Comparison of ENCODE assay signal across 8 cellular contexts in the genomic region with DNA sequence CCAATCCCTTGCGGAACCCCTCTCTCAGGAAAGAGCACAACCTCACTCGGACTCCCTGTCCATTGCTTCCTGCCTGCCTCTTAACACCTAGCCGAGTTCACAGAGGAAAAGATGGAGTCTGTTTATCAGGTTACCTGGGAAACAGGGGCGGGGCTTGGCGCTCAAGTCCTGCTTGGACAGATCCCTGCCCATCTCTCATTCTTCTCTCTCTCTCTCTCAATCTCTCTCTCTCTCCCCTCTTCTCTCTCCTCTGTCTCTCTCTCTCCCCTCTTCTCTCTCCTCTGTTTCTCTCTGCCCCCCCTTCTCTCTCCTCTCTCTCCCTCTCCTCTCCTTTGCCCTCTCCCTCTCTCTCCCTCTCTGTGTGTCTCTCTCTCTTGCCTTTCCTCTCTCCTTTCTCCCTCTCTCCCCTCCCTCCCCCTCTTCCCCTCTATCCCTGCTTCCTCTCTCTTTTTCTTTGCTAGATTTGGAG. TPM values are rescaled to one million over a fixed set of nuclear protein-coding genes. Genes with fewer than 3 reads are reported as not detected.
DNase-seq lines count a peak whose midpoint lies in the region; ATAC-seq, FAIRE-seq and TF ChIP-seq lines count a peak whose summit lies in the region.
"Had no signal": no experiment of that assay in that cellular context is flagged by ENCODE, and none has a peak within 500 bp of the region (broad histone marks: within the 10 kb centered on the region; RNA-seq: fewer than 3 reads in every experiment).

A gene with protein sequence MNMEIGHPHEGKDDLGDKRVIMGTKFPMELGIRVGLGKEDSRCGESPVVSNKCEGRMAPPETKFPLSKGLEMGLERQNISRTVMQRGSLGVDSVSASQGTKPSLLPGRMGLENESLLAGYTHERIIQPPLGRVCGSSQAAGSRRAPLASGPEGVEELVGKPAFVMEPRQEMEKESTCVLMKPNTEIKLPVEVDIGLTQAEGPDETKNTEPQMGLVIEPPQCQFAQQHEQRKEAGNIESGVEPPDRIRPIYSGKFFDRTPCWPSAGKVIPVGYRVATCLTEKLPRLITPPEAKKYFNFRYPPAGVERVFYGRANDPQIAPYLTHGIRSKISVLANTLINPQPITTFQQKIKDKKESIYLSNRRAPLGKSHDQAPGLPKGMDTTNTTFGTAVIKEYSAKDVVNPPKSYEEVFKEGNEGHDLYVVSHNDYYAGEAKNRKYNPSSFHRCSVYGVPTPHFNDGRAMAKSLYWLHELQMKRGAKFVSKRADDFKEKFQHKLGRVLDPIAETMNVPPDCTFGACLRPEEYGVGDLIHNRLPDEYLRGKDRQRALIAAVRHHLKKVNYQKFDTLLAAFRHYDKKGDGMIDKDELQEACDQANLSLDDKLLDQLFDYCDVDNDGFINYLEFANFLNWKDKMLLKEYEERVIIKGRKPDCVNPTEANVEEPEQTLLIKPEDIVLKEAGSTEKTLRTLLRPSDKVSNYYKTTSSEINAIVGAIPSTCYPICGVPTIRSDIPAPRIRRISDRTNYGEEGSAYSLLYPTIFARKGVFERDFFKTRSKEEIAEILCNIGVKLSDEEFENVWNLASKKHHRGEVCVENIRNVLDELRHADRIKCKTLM (minus strand): TSS at position 120 of the 469 bp plus-strand sequence. CDS start 199 bp downstream, outside the sequence.

- peak within 1 kb of the TSS; percentile 34; the same call in 1 of the 2 replicates for H3K4me2 ChIP-seq in HCT116 (ENCODE audit: low read length)
- H3K4me2 ChIP-seq in K562 (ENCODE audit: insufficient read depth, low read length) = peak within 1 kb of the TSS; percentile 86

- H3K9me1 ChIP-seq in K562 (ENCODE audit: control insufficient read depth, insufficient read depth, low read length) = no peaks in the 10 kb centered on the region

- no peaks in the 10 kb centered on the region for H4K20me1 ChIP-seq in HCT116 (ENCODE audit: insufficient read depth)
- H4K20me1 ChIP-seq in K562 (replicated peaks; ENCODE audit: control insufficient read depth, insufficient read depth, low read length) = no peaks in the 10 kb centered on the region

- CTCF ChIA-PET in HCT116 (lab: Charles Lee) (no interaction called here), K562 (lab: Yijun Ruan, JAX; ENCODE audit: low intra/inter-chr PET ratio) (no interaction called here)

- no peak for TF ChIP-seq POLR2A in HCT116 (IDR thresholded peaks at IDR 0.05; ENCODE audit: borderline replicate concordance, extremely low read depth, insufficient read depth, insufficient read length)
- no peak for TF ChIP-seq POLR2A in K562 (conservative IDR thresholded peaks at IDR 0.05)

- no peak within 1 kb of the TSS for H3K9ac ChIP-seq in HCT116 (ENCODE audit: low read length)
- H3K9ac ChIP-seq in K562 (ENCODE audit: insufficient read depth in 1 of 2, low read depth in 2 of 2, low read length in 2 of 2) = peak within 1 kb of the TSS; percentile 5 to 26; a peak in 2 of 4 replicates

- RAD21 ChIA-PET in HCT116 (lab: Charles Lee; ENCODE audit: low non-redundant PET in 1 of 2, low total read pairs in 2 of 2, uncharacterized antibody in 2 of 2, unreplicated experiment in 2 of 2) = no interaction called here

- TF ChIP-seq RAD21 in HCT116 (IDR thresholded peaks at IDR 0.05; ENCODE audit: low read depth) (no peak), K562 (CRISPR knock-in tag; conservative IDR thresholded peaks at IDR 0.05 in 1 of 2, IDR thresholded peaks at IDR 0.05 in 1 of 2) (no peak)

- in situ Hi-C loops in K562 (cut with MboI) = no loop called here

- no peaks in the 10 kb centered on the region for H3K79me2 ChIP-seq in HCT116 (ENCODE audit: insufficient read depth, low read length)
- H3K79me2 ChIP-seq in K562 (ENCODE audit: control insufficient read depth, insufficient read depth, low read length) = no peaks in the 10 kb centered on the region

- H2AFZ ChIP-seq in HCT116 (ENCODE audit: low read depth, low read length, poor library complexity, severe bottlenecking) = peak within 1 kb of the TSS; percentile 94
- peak within 1 kb of the TSS; percentile 96 for H2AFZ ChIP-seq in K562 (ENCODE audit: low read depth, low read length)

- H3K9me2 ChIP-seq in HCT116 (ENCODE audit: insufficient read depth) = no peaks in the 10 kb centered on the region

- H3K27me3 ChIP-seq in HCT116 (ENCODE audit: insufficient read depth, low read length) = no peaks in the 10 kb centered on the region
- H3K27me3 ChIP-seq in K562 (ENCODE audit: control insufficient read depth in 2 of 2, insufficient read depth in 2 of 2, low read length in 2 of 2) = no peaks in the 10 kb centered on the region

- DNase-seq in HCT116 (ENCODE audit: low read depth, low spot score) (peak; percentile 39), NCI-H2171 (lab: John Stamatoyannopoulos, UW) (peak; percentile 4), K562 (ENCODE audit: extremely low read depth in 1 of 4, low spot score in 3 of 4) (peak; percentile 73 to 94 (median 78)), mucosa of gallbladder (ENCODE audit: low spot score) (peak; percentile 72), middle frontal gyrus (ENCODE audit: extremely low spot score, low spot score) (no peak)
- DNase-seq in stimulated activated naive CD4-positive, alpha-beta T cell treated with Interleukin-2 at 50 U/mL for 16 hours (lab: John Stamatoyannopoulos, UW) = no peak

- no peak for TF ChIP-seq EP300 in K562 (IDR thresholded peaks at IDR 0.05; ENCODE audit: low read length)

- ATAC-seq in HCT116 (peak; percentile 87), K562 (peak; percentile 84), GM19351 (IDR thresholded peaks at IDR 0.05; ENCODE audit: unreplicated experiment) (no peak)

- WGBS in K562 (ENCODE audit: insufficient coverage, low coverage, missing lambda C conversion rate) = 10% methylated on average over 5 of the region's 5 CpGs

- POLR2A ChIA-PET in HCT116 (lab: Charles Lee) = no interaction called here
- POLR2A ChIA-PET in K562 (lab: Yijun Ruan, JAX) = no interaction called here

- no peaks in the 10 kb centered on the region for H3K9me3 ChIP-seq in HCT116 (ENCODE audit: control insufficient read depth in 1 of 2, insufficient read depth in 1 of 2, low read depth in 1 of 2, low read length in 2 of 2)
- H3K9me3 ChIP-seq in K562 (replicated peaks; ENCODE audit: control insufficient read depth, insufficient read depth, low read depth, low read length) = no peaks in the 10 kb centered on the region

- peaks cover 0 to 16% of the 10 kb centered on the region in 2 experiments; a peak in 2 of 4 replicates for H3K4me1 ChIP-seq in HCT116 (ENCODE audit: control insufficient read depth in 1 of 2, insufficient read depth in 2 of 2, low read length in 2 of 2)
- H3K4me1 ChIP-seq in K562 (replicated peaks in 1 of 2; ENCODE audit: control insufficient read depth in 2 of 2, insufficient read depth in 2 of 2, low read length in 2 of 2) = peaks cover 26 to 56% of the 10 kb centered on the region in 2 experiments

- TF ChIP-seq CTCF in HCT116 (IDR thresholded peaks at IDR 0.05 in 2 of 3, conservative IDR thresholded peaks at IDR 0.05 in 1 of 3; ENCODE audit: borderline replicate concordance in 1 of 3, insufficient read depth in 1 of 3, low read depth in 2 of 3, low read length in 2 of 3) = no peak
- no peak for TF ChIP-seq CTCF in K562 (IDR thresholded peaks at IDR 0.05 in 2 of 3, conservative IDR thresholded peaks at IDR 0.05 in 1 of 3; ENCODE audit: insufficient read depth in 2 of 3, low read depth in 1 of 3, low read length in 3 of 3)

- intact Hi-C loops in HCT116 (cut with micrococcal nuclease) (no loop called here), K562 (cut with micrococcal nuclease) (loop anchor here (5.0 kb wide), 1 partner anchor 47 kb away; no protein-coding TSS in a partner anchor)

- BruUV-seq in HCT116 (replicated peaks; lab: Mats Ljungman, UMichigan) (no TSS peak), K562 (replicated peaks; lab: Mats Ljungman, UMichigan) (no TSS peak)

- peak; percentile 82 for FAIRE-seq in K562 (lab: Jason Lieb, UNC)
- FAIRE-seq: TTC549 had no signal

- no peaks in the 10 kb centered on the region for H3K36me3 ChIP-seq in HCT116 (ENCODE audit: control insufficient read depth in 1 of 2, insufficient read depth in 2 of 2, low read length in 2 of 2)
- H3K36me3 ChIP-seq in K562 (ENCODE audit: control insufficient read depth, insufficient read depth, low read length) = no peaks in the 10 kb centered on the region

- H3K27ac ChIP-seq in HCT116 (ENCODE audit: low read depth, low read length) (no peak within 1 kb of the TSS), K562 (ENCODE audit: extremely low read depth, low read depth, low read length) (peak within 1 kb of the TSS; percentile 38; the same call in 2 of the 3 replicates)

- H3K4me3 ChIP-seq in HCT116 (replicated peaks in 1 of 2; ENCODE audit: low read depth in 1 of 2, low read length in 2 of 2) (no peak within 1 kb of the TSS), K562 (peak within 1 kb of the TSS; percentile 20; the same call in 1 of the 2 replicates)

TF ChIP-seq in HCT116, 20 proteins besides CTCF, POLR2A, EP300 and RAD21 (continues in another document):
- TF ChIP-seq TCF7L2 (IDR thresholded peaks at IDR 0.05; ENCODE audit: borderline replicate concordance, extremely low read depth, insufficient read depth, insufficient read length) (no peak), ZNF274 (IDR thresholded peaks at IDR 0.05; ENCODE audit: low read depth, low read length) (no peak)

RNA-seq across cellular contexts. Expression of the gene that starts here (rescaled TPM):
- 0.30 TPM for total RNA-seq in HCT116 (2021; ENCODE audit: unreplicated experiment)
- 0.80 and 0.90 TPM in 2 replicates for polyA plus RNA-seq in HCT116 (2012)
- 2.6 and 4.1 TPM in 2 replicates for total RNA-seq in K562 (2011; cell fraction: chromatin; rRNA removed; ENCODE audit: low replicate concordance)
- 6.8 and 7.6 TPM in 2 replicates for total RNA-seq in K562 (2011; cell fraction: nucleolus; rRNA removed)
- 7.9 and 9.7 TPM in 2 replicates for total RNA-seq in K562 (2011; cell fraction: nucleoplasm; rRNA removed)
- 2.0 and 4.0 TPM in 2 replicates for total RNA-seq in K562 (2014; rRNA removed)
- total RNA-seq in K562 (2014; rRNA removed; fragmentation: Illumina TruSeq; extraction: Trizol) = 1.6 and 1.7 TPM in 2 replicates
- 1.5 and 1.7 TPM in 2 replicates for total RNA-seq in K562 (2015; rRNA removed; fragmentation: Illumina TruSeq; extraction: Trizol)
- total RNA-seq in K562 (2021) = 1.5 and 2.0 TPM in 2 replicates
- 1.4 and 2.3 TPM in 2 replicates for polyA plus RNA-seq in K562 (2011; rRNA removed)
- 0.86 and 1.1 TPM in 2 replicates for polyA plus RNA-seq in K562 (2011; cell fraction: cytosol; rRNA removed)
- polyA plus RNA-seq in K562 (2011; cell fraction: nucleus; rRNA removed) = 5.7 and 7.3 TPM in 2 replicates
- polyA plus RNA-seq in K562 (2012) = 2.5 and 2.6 TPM in 2 replicates
- 2.5 and 3.6 TPM in 2 replicates for polyA plus RNA-seq in K562 (2014; fragmentation: Illumina TruSeq; extraction: Trizol)
- 1 to 10 TPM; 1.5 to 2.0 TPM for polyA plus RNA-seq in K562 (2014; fragmentation: Nextera tagmentation; extraction: Ambion mirVana)
- polyA plus RNA-seq in K562 (2014; rRNA removed) = 1.8 and 2.4 TPM in 2 replicates
- polyA minus RNA-seq in K562 (2011; rRNA and poly(A)+ RNA removed) = 2.9 and 3.0 TPM in 2 replicates
- 1.7 TPM in 1 of 2 replicates, not detected in the other for polyA minus RNA-seq in K562 (2011; cell fraction: cytosol; rRNA and poly(A)+ RNA removed)
- 6.3 and 8.2 TPM in 2 replicates for polyA minus RNA-seq in K562 (2011; cell fraction: nucleus; rRNA and poly(A)+ RNA removed)
- 0.75 TPM for total RNA-seq in mucosa of gallbladder

Comparison
In these comparisons a context has a peak if more than half of its experiments do, and no peak if none do; other contexts are left out.
1. Peak in DNase-seq, ATAC-seq and H3K4me2 ChIP-seq in HCT116; RNA of the gene not detected or under 1 TPM.
2. Peak in DNase-seq in mucosa of gallbladder; RNA of the gene not detected or under 1 TPM.
3. DNase-seq: peak in NCI-H2171 (single experiment) and K562 (4 of 4); none in stimulated activated naive CD4-positive, alpha-beta T cell treated with Interleukin-2 at 50 U/mL for 16 hours (single experiment) and middle frontal gyrus (single experiment).
4. Of the 22 proteins assayed by ChIP-seq in both K562 and HCT116: peak only in K562: JUND and YY1; only in HCT116: none; in both: none; in neither: 20.